In genomic region chr18:56889621-56890020, GRCh38 we compare ENCODE assay signal across 2 cellular contexts.
TF ChIP-seq lines count a peak whose summit lies in the region.

No MANE protein-coding gene starts in this region.

TF ChIP-seq in SK-N-SH, 30 proteins besides CTCF, POLR2A, EP300 and RAD21:
- TF ChIP-seq FOXM1 (IDR thresholded peaks at IDR 0.05; ENCODE audit: low read depth): no peak
- no peak for TF ChIP-seq MEF2A (IDR thresholded peaks at IDR 0.05; ENCODE audit: borderline replicate concordance, low read depth)
- no peak for TF ChIP-seq RXRA (IDR thresholded peaks at IDR 0.05; ENCODE audit: borderline replicate concordance, low read depth)
- no peak for TF ChIP-seq FOSL2 (IDR thresholded peaks at IDR 0.05; ENCODE audit: borderline replicate concordance, low read depth)
- TF ChIP-seq ELF1 (IDR thresholded peaks at IDR 0.05): no peak
- no peak for TF ChIP-seq TEAD4 (IDR thresholded peaks at IDR 0.05; ENCODE audit: borderline replicate concordance, insufficient read depth)
- TF ChIP-seq POLR2AphosphoS5 (IDR thresholded peaks at IDR 0.05; ENCODE audit: low read depth, low read length): no peak
TF ChIP-seq in SK-N-SH: peak in this region for 0.

TF ChIP-seq in endothelial cell of umbilical vein, 7 proteins besides CTCF, POLR2A, EP300 and RAD21:
- TF ChIP-seq FOS (IDR thresholded peaks at IDR 0.05; ENCODE audit: borderline replicate concordance, insufficient read depth, low read length): no peak
- TF ChIP-seq POLR2AphosphoS5 (IDR thresholded peaks at IDR 0.05; ENCODE audit: insufficient read depth, low read depth, low read length): no peak
- no peak for TF ChIP-seq JUN (IDR thresholded peaks at IDR 0.05; ENCODE audit: borderline replicate concordance, insufficient read depth, insufficient read length, low read depth)
- TF ChIP-seq GATA2 (IDR thresholded peaks at IDR 0.05; ENCODE audit: insufficient read depth, insufficient read length, low read depth, low read length): no peak
- TF ChIP-seq, protein P1, sequence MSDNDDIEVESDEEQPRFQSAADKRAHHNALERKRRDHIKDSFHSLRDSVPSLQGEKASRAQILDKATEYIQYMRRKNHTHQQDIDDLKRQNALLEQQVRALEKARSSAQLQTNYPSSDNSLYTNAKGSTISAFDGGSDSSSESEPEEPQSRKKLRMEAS (IDR thresholded peaks at IDR 0.05; ENCODE audit: insufficient read depth, insufficient read length): no peak
- no peak for TF ChIP-seq EZH2 (IDR thresholded peaks at IDR 0.05; ENCODE audit: borderline replicate concordance, low read depth, low read length, severe bottlenecking)
- TF ChIP-seq MYC (IDR thresholded peaks at IDR 0.05; ENCODE audit: low read depth, low read length): no peak
